In genomic region chr15:64807751-64808222, GRCh38 we compare ENCODE assay signal across 25 cellular contexts. TPM values are rescaled to one million over a fixed set of nuclear protein-coding genes. Genes with fewer than 3 reads are reported as not detected.
DNase-seq lines count a peak whose midpoint lies in the region; ATAC-seq, FAIRE-seq and TF ChIP-seq lines count a peak whose summit lies in the region.
"Had no signal": no experiment of that assay in that cellular context is flagged by ENCODE, and none has a peak within 500 bp of the region (broad histone marks: within the 10 kb centered on the region; RNA-seq: fewer than 3 reads in every experiment).

No MANE protein-coding gene starts in this region.

- no peaks in the 10 kb centered on the region for H3K79me1 ChIP-seq in H1 (ENCODE audit: low read depth, low read length)

- peak overlapping the region; percentile 82 for H3K4ac ChIP-seq in H1 (replicated peaks; ENCODE audit: insufficient read length, low read depth, low read length)

- H3K4me3 ChIP-seq in GM23338, result peak overlapping the region; percentile 46
- H3K4me3 ChIP-seq in H1 (ENCODE audit: extremely low read depth in 1 of 4, insufficient read depth in 2 of 4, low read depth in 3 of 4, low read length in 4 of 4), result peak overlapping the region; percentile 4 to 53 (median 22); a peak in 6 of 8 replicates
- peak overlapping the region; percentile 57; the same call in 1 of the 2 replicates for H3K4me3 ChIP-seq in iPS-20b (ENCODE audit: low read length)
- peak overlapping the region; percentile 18 for H3K4me3 ChIP-seq in rectal smooth muscle tissue (ENCODE audit: low read length)
- no peak overlapping the region for H3K4me3 ChIP-seq in A673 (ENCODE audit: low read depth, low read length, poor library complexity, severe bottlenecking)
- no peak overlapping the region for H3K4me3 ChIP-seq in right lobe of liver
- H3K4me3 ChIP-seq: smooth muscle cell had no signal

- H3K36me3 ChIP-seq in GM23338 (ENCODE audit: insufficient read depth) (no peaks in the 10 kb centered on the region), H1 (ENCODE audit: control insufficient read depth in 2 of 4, insufficient read depth in 4 of 4, low read length in 3 of 4) (no peaks in the 10 kb centered on the region), iPS-20b (ENCODE audit: insufficient read depth, low read depth, low read length) (no peaks in the 10 kb centered on the region), rectal smooth muscle tissue (ENCODE audit: control insufficient read depth, insufficient read depth, low read length) (no peaks in the 10 kb centered on the region), A673 (ENCODE audit: insufficient read depth, low read length, poor library complexity, severe bottlenecking) (no peaks in the 10 kb centered on the region), right lobe of liver (no peaks in the 10 kb centered on the region)

- H3K4me1 ChIP-seq in GM23338 (ENCODE audit: insufficient read depth) (peaks cover 41% of the 10 kb centered on the region), H1 (replicated peaks in 1 of 4; ENCODE audit: control insufficient read depth in 3 of 4, insufficient read depth in 4 of 4, low read length in 3 of 4) (peaks cover 20 to 56% (median 41%) of the 10 kb centered on the region in 4 experiments), iPS-20b (ENCODE audit: insufficient read depth, low read length) (peaks cover 52% of the 10 kb centered on the region), rectal smooth muscle tissue (ENCODE audit: control insufficient read depth, insufficient read depth, low read length) (peaks cover 25% of the 10 kb centered on the region), A673 (ENCODE audit: insufficient read depth, low read length, poor library complexity, severe bottlenecking) (no peaks in the 10 kb centered on the region), right lobe of liver (no peaks in the 10 kb centered on the region)

- H2BK120ac ChIP-seq in H1 (replicated peaks; ENCODE audit: low read depth, low read length), result peak overlapping the region; percentile 96

- peak overlapping the region in 3 of 4 experiments; percentile 69 to 74 (median 70); a peak in 5 of 7 replicates for H3K9ac ChIP-seq in H1 (replicated peaks in 1 of 4; ENCODE audit: extremely low read depth in 1 of 4, low read depth in 3 of 4, low read length in 3 of 4)
- H3K9ac ChIP-seq in iPS-20b (ENCODE audit: low read depth, low read length), result peak overlapping the region; percentile 84
- no peak overlapping the region for H3K9ac ChIP-seq in rectal smooth muscle tissue (ENCODE audit: low read length)

- H3K9me3 ChIP-seq in H1 (ENCODE audit: insufficient read depth in 2 of 2, low read depth in 1 of 2, low read length in 1 of 2), result no peaks in the 10 kb centered on the region
- no peaks in the 10 kb centered on the region for H3K9me3 ChIP-seq in iPS-20b (ENCODE audit: insufficient read depth, low read depth, low read length)
- H3K9me3 ChIP-seq in A673 (ENCODE audit: low read depth, low read length, poor library complexity, severe bottlenecking), result no peaks in the 10 kb centered on the region
- H3K9me3 ChIP-seq in right lobe of liver, result no peaks in the 10 kb centered on the region

- H3F3A ChIP-seq in GM23338 (replicated peaks; ENCODE audit: low read depth), result peaks cover 20% of the 10 kb centered on the region

- ATAC-seq in GM23338 (peak; percentile 60), right lobe of liver (no peak)
- ATAC-seq: activated T-helper 17 cell treated with anti-CD3 and anti-CD28 coated beads, Interleukin-2, amount 50 U/mL, for 72 hours had no signal

- H3K4me2 ChIP-seq in GM23338 (peak overlapping the region; percentile 71), H1 (ENCODE audit: insufficient read depth in 1 of 2, low read depth in 2 of 2, low read length in 2 of 2) (peak overlapping the region; percentile 70 to 83)
- H3K4me2 ChIP-seq: smooth muscle cell had no signal

- intact Hi-C loops in A673 (cut with micrococcal nuclease; ENCODE audit: unreplicated experiment), result no loop called here
- intact Hi-C loops in right lobe of liver (cut with DNase I), result no loop called here
- intact Hi-C loops in posterior vena cava (cut with DNase I), result loop anchor here (2.0 to 5.0 kb wide), 3 partner anchors 75 to 120 kb away; no protein-coding TSS in a partner anchor

- peak overlapping the region; percentile 99 for H3K18ac ChIP-seq in H1 (ENCODE audit: extremely low read depth, low read length)

- peak in 1 of 2 experiments; percentile 88; a peak in 2 of 3 replicates for TF ChIP-seq POLR2A in H1 (IDR thresholded peaks at IDR 0.05; ENCODE audit: control extremely low read depth in 1 of 2, low read depth in 2 of 2, low read length in 2 of 2)
- TF ChIP-seq POLR2A in right lobe of liver (IDR thresholded peaks at IDR 0.05), result no peak

- 0 out of 2 replicates have a peak overlapping the region, but pooled peaks have one; percentile 63 for H2BK20ac ChIP-seq in H1 (ENCODE audit: low read length)

- CTCF ChIA-PET in H1 (lab: Charles Lee; ENCODE audit: partially characterized antibody), result interaction anchor here (0.7 to 25.0 kb wide), 12 partner anchors 9 to 201 kb away, joined by 3 to 883 read pairs (median 10); no protein-coding TSS in a partner anchor
- CTCF ChIA-PET in A673 (lab: Charles Lee), result no interaction called here

- BruUV-seq in A673 (replicated peaks; lab: Mats Ljungman, UMichigan), result no TSS peak

- H3K27ac ChIP-seq in GM23338 (ENCODE audit: low read depth) (peak overlapping the region; percentile 100), H1 (ENCODE audit: low read depth, low read length) (peak overlapping the region; percentile 95), iPS-20b (ENCODE audit: low read length) (peak overlapping the region; percentile 97), rectal smooth muscle tissue (ENCODE audit: low read depth, low read length) (peak overlapping the region; percentile 94), A673 (ENCODE audit: low read depth, low read length, poor library complexity, severe bottlenecking) (no peak overlapping the region), right lobe of liver (no peak overlapping the region)

- H3K23ac ChIP-seq in H1 (ENCODE audit: insufficient read length), result no peak overlapping the region

- peak overlapping the region; percentile 98 for H3K56ac ChIP-seq in H1 (replicated peaks; ENCODE audit: insufficient read length, low read depth, low read length)

- H2AFZ ChIP-seq in GM23338 (no peak overlapping the region), H1 (ENCODE audit: low read length) (no peak overlapping the region)

- TF ChIP-seq CTCF in GM23338 (conservative IDR thresholded peaks at IDR 0.05; ENCODE audit: low read depth in 2 of 2), result no peak
- TF ChIP-seq CTCF in H1 (IDR thresholded peaks at IDR 0.05; ENCODE audit: control extremely low read depth in 1 of 3, insufficient read depth in 1 of 3, low read depth in 1 of 3, low read length in 3 of 3), result no peak
- no peak for TF ChIP-seq CTCF in A673 (conservative IDR thresholded peaks at IDR 0.05; ENCODE audit: low read depth, low read length)
- no peak for TF ChIP-seq CTCF in right lobe of liver (IDR thresholded peaks at IDR 0.05)

- H3K9me2 ChIP-seq in GM23338 (ENCODE audit: insufficient read depth), result no peaks in the 10 kb centered on the region

- POLR2A ChIA-PET in H1 (lab: Charles Lee; ENCODE audit: partially characterized antibody) (interaction anchor here (1.1 to 24.9 kb wide), 18 partner anchors 9 to 123 kb away, joined by 3 to 748 read pairs (median 20); partner anchors contain the start of genes PIF1, PLEKHO2 and RBPMS2), A673 (lab: Charles Lee; ENCODE audit: low non-redundant PET) (no interaction called here)

- H3K27ac Mint-ChIP-seq in GM23338, result peak overlapping the region; percentile 97
- H3K27ac Mint-ChIP-seq: activated naive CD8-positive, alpha-beta T cell; activated T-helper 17 cell treated with anti-CD3 and anti-CD28 coated beads, Interleukin-2, amount 50 U/mL, for 72 hours; natural killer cell treated with Interleukin-12 subunit alpha and Interleukin-12 subunit beta and Interleukin-15 and Interleukin-18, amount 100 ng/mL, for 72 hours; progenitor cell of endocrine pancreas; stimulated activated naive CD8-positive, alpha-beta T cell treated with anti-CD3 and anti-CD28 coated beads, Interleukin-15, Interleukin-2, amounts not matched to agents 100 ng/mL and 50 ng/mL, for 24 hours had no signal

- 4% methylated on average over 6 of the region's 6 CpGs; no CpG with 5 or more reads in 1 of the 2 experiments for WGBS in H1 (ENCODE audit: extremely low coverage in 1 of 2, insufficient coverage in 1 of 2, insufficient read length in 1 of 2, insufficient replicate concordance in 2 of 2, low coverage in 1 of 2, low lambda C conversion rate in 2 of 2, missing lambda C conversion rate in 1 of 2), 2 experiments
- WGBS in right lobe of liver (ENCODE audit: insufficient coverage, low coverage, low lambda C conversion rate, missing lambda C conversion rate), result no CpG with 5 or more reads among the region's 6 CpGs

- H4K91ac ChIP-seq in H1 (replicated peaks; ENCODE audit: insufficient read length, low read length), result peak overlapping the region; percentile 100

- H3K23me2 ChIP-seq in H1 (ENCODE audit: low read depth, low read length), result peaks cover 8% of the 10 kb centered on the region

- peaks cover 63% of the 10 kb centered on the region for H3K4me1 Mint-ChIP-seq in GM23338
- H3K4me1 Mint-ChIP-seq: activated T-helper 17 cell treated with anti-CD3 and anti-CD28 coated beads, Interleukin-2, amount 50 U/mL, for 72 hours had no signal

- no peak for FAIRE-seq in H1 (lab: Jason Lieb, UNC)
- FAIRE-seq: G401.6 had no signal

- H4K20me1 ChIP-seq in GM23338 (replicated peaks; ENCODE audit: insufficient read depth) (no peaks in the 10 kb centered on the region), H1 (replicated peaks in 1 of 2; ENCODE audit: control insufficient read depth in 1 of 2, insufficient read depth in 2 of 2, low read length in 2 of 2) (no peaks in the 10 kb centered on the region)

- peak overlapping the region; percentile 98 for H2AK5ac ChIP-seq in H1 (ENCODE audit: low read depth, low read length)

- H3K4me3 Mint-ChIP-seq in GM23338, result peak overlapping the region; percentile 70
- H3K4me3 Mint-ChIP-seq: activated naive CD8-positive, alpha-beta T cell; activated T-helper 17 cell treated with anti-CD3 and anti-CD28 coated beads, Interleukin-2, amount 50 U/mL, for 72 hours; CD14-positive monocyte; natural killer cell treated with Interleukin-12 subunit alpha and Interleukin-12 subunit beta and Interleukin-15 and Interleukin-18, amount 100 ng/mL, for 72 hours; stimulated activated naive CD8-positive, alpha-beta T cell treated with anti-CD3 and anti-CD28 coated beads, Interleukin-15, Interleukin-2, amounts not matched to agents 100 ng/mL and 50 ng/mL, for 24 hours had no signal

- peak overlapping the region; percentile 90; the same call in 1 of the 2 replicates for H4K8ac ChIP-seq in H1 (ENCODE audit: extremely low read depth, insufficient read depth, low read length)

- no peaks in the 10 kb centered on the region for H3K36me3 Mint-ChIP-seq in GM23338 (ENCODE audit: low read depth)
- H3K36me3 Mint-ChIP-seq: activated naive CD8-positive, alpha-beta T cell; CD14-positive monocyte; natural killer cell treated with Interleukin-12 subunit alpha and Interleukin-12 subunit beta and Interleukin-15 and Interleukin-18, amount 100 ng/mL, for 72 hours had no signal

- H3K79me2 ChIP-seq in GM23338 (replicated peaks; ENCODE audit: insufficient read depth), result no peaks in the 10 kb centered on the region
- no peaks in the 10 kb centered on the region; a peak in 1 of 4 replicates for H3K79me2 ChIP-seq in H1 (ENCODE audit: control insufficient read depth in 1 of 2, insufficient read depth in 2 of 2, low read length in 2 of 2)

- no peak overlapping the region for H2BK15ac ChIP-seq in H1 (ENCODE audit: low read length)

- no peak for TF ChIP-seq RAD21 in H1 (IDR thresholded peaks at IDR 0.05 in 1 of 2, conservative IDR thresholded peaks at IDR 0.05 in 1 of 2; ENCODE audit: low read depth in 2 of 2, low read length in 2 of 2)

- peak overlapping the region; percentile 97 for H4K5ac ChIP-seq in H1 (ENCODE audit: insufficient read length, low read depth, low read length)

- peaks cover 35% of the 10 kb centered on the region for H3K27me3 Mint-ChIP-seq in GM23338 (ENCODE audit: insufficient read depth, low read depth, poor library complexity)
- H3K27me3 Mint-ChIP-seq: activated naive CD8-positive, alpha-beta T cell; activated T-helper 17 cell treated with anti-CD3 and anti-CD28 coated beads, Interleukin-2, amount 50 U/mL, for 72 hours; natural killer cell treated with Interleukin-12 subunit alpha and Interleukin-12 subunit beta and Interleukin-15 and Interleukin-18, amount 100 ng/mL, for 72 hours had no signal

- H3K27me3 ChIP-seq in GM23338 (ENCODE audit: insufficient read depth), result no peaks in the 10 kb centered on the region
- no peaks in the 10 kb centered on the region for H3K27me3 ChIP-seq in H1 (replicated peaks in 1 of 4; ENCODE audit: control insufficient read depth in 3 of 4, extremely low read depth in 1 of 4, insufficient read depth in 3 of 4, low read length in 3 of 4)
- no peaks in the 10 kb centered on the region for H3K27me3 ChIP-seq in iPS-20b (ENCODE audit: insufficient read depth, low read length)
- no peaks in the 10 kb centered on the region for H3K27me3 ChIP-seq in rectal smooth muscle tissue (ENCODE audit: control insufficient read depth, insufficient read depth, low read length)
- H3K27me3 ChIP-seq in A673 (replicated peaks; ENCODE audit: insufficient read depth, low read depth, low read length, poor library complexity), result no peaks in the 10 kb centered on the region
- no peaks in the 10 kb centered on the region for H3K27me3 ChIP-seq in right lobe of liver

- H2BK5ac ChIP-seq in H1 (ENCODE audit: low read depth, low read length), result peak overlapping the region; percentile 94

- no peaks in the 10 kb centered on the region for H3K9me3 Mint-ChIP-seq in GM23338
- H3K9me3 Mint-ChIP-seq: activated T-helper 17 cell treated with anti-CD3 and anti-CD28 coated beads, Interleukin-2, amount 50 U/mL, for 72 hours; CD14-positive monocyte; natural killer cell treated with Interleukin-12 subunit alpha and Interleukin-12 subunit beta and Interleukin-15 and Interleukin-18, amount 100 ng/mL, for 72 hours; stimulated activated naive CD8-positive, alpha-beta T cell treated with anti-CD3 and anti-CD28 coated beads, Interleukin-15, Interleukin-2, amounts not matched to agents 100 ng/mL and 50 ng/mL, for 24 hours had no signal

- peak; percentile 100 for DNase-seq in GM23338 (ENCODE audit: low spot score)
- peak; percentile 95 to 96 for DNase-seq in H1 (ENCODE audit: low read depth in 1 of 2, low spot score in 2 of 2)
- DNase-seq in A673 (ENCODE audit: low spot score), result no peak
- no peak for DNase-seq in right lobe of liver
- DNase-seq in glomerular visceral epithelial cell (ENCODE audit: extremely low spot score), result no peak
- DNase-seq in posterior vena cava (ENCODE audit: low spot score), result no peak
- DNase-seq: activated CD4-positive, alpha-beta T cell treated with anti-CD3 and anti-CD28 coated beads for 48 hours; DMS 273 treated with DMSO at 0.1 percent for 48 hours; effector memory CD4-positive, alpha-beta T cell; kidney glomerular epithelial cell; NCI-H187; NCI-H774; SHP77 treated with DMSO at 0.1 percent for 48 hours; stimulated activated CD4-positive, alpha-beta T cell treated with anti-CD3 and anti-CD28 coated beads, Interleukin-4, amount 100 ng/mL, for 24 hours had no signal

- peak overlapping the region; percentile 96; the same call in 1 of the 2 replicates for H2BK12ac ChIP-seq in H1 (ENCODE audit: low read depth, low read length)

- TF ChIP-seq EP300 in H1 (IDR thresholded peaks at IDR 0.05; ENCODE audit: borderline replicate concordance in 1 of 2, low read depth in 2 of 2, low read length in 2 of 2), result no peak

- no peak overlapping the region for H3K14ac ChIP-seq in H1 (ENCODE audit: insufficient read length)

RNA-seq across cellular contexts. Expression of gene PIF1, which starts 17.7 kb away (rescaled TPM):
- 193 and 200 TPM in 2 replicates for total RNA-seq in GM23338 (2014; rRNA removed; shearing (Covaris generic))
- polyA plus RNA-seq in GM23338 (2016; fragmentation: Nextera tagmentation; extraction: Ambion mirVana), result 106 and 116 TPM in 2 replicates
- total RNA-seq in H1 (2021; fragmentation: NEBNext Ultra II Directional; extraction: Animal tissue kit (Norgen Biotek cat#: 25700)), result 136 and 138 TPM in 2 replicates
- 73.3 and 109 TPM in 2 replicates for polyA plus RNA-seq in H1 (2011; rRNA removed)
- polyA plus RNA-seq in H1 (2011; cell fraction: cytosol; rRNA removed), result 187 TPM
- 354 TPM for polyA plus RNA-seq in H1 (2011; cell fraction: nucleus; rRNA removed)
- 86.6 to 119 TPM (median 110 TPM) in 4 replicates for polyA plus RNA-seq in H1 (2012, experiment 1 of 2)
- polyA plus RNA-seq in H1 (2012, experiment 2 of 2), result 48.2 TPM
- 97.6 TPM for polyA plus RNA-seq in H1 (2013, experiment 1 of 2)
- polyA plus RNA-seq in H1 (2013, experiment 2 of 2), result 85.4 TPM
- 36.6 and 38.3 TPM in 2 replicates for polyA minus RNA-seq in H1 (2011; rRNA and poly(A)+ RNA removed)
- 57.2 TPM for polyA minus RNA-seq in H1 (2011; cell fraction: cytosol; rRNA and poly(A)+ RNA removed)
- polyA minus RNA-seq in H1 (2011; cell fraction: nucleus; rRNA and poly(A)+ RNA removed), result 83.5 TPM
- 60.4 and 65.7 TPM in 2 replicates for total RNA-seq in A673 (2021)
- under 1 TPM; 0.11 to 1.00 (median 0.36) TPM for total RNA-seq in right lobe of liver
- 1 to 10 TPM in 1 of 2 donors, under 1 TPM in 1; 0.95 to 1.9 TPM for total RNA-seq in posterior vena cava

RNA-seq across cellular contexts. Expression of gene RBPMS2, which starts 32.4 kb away (rescaled TPM):
- 36.9 and 53.3 TPM in 2 replicates for total RNA-seq in GM23338 (2014; rRNA removed; shearing (Covaris generic))
- polyA plus RNA-seq in GM23338 (2016; fragmentation: Nextera tagmentation; extraction: Ambion mirVana), result 171 and 179 TPM in 2 replicates
- 238 and 243 TPM in 2 replicates for total RNA-seq in H1 (2021; fragmentation: NEBNext Ultra II Directional; extraction: Animal tissue kit (Norgen Biotek cat#: 25700))
- 55.8 and 104 TPM in 2 replicates for polyA plus RNA-seq in H1 (2011; rRNA removed)
- polyA plus RNA-seq in H1 (2011; cell fraction: cytosol; rRNA removed), result 31.2 TPM
- 88.9 TPM for polyA plus RNA-seq in H1 (2011; cell fraction: nucleus; rRNA removed)
- 145 to 173 TPM (median 167 TPM) in 4 replicates for polyA plus RNA-seq in H1 (2012, experiment 1 of 2)
- 212 TPM for polyA plus RNA-seq in H1 (2012, experiment 2 of 2)
- polyA plus RNA-seq in H1 (2013, experiment 1 of 2), result 218 TPM
- 220 TPM for polyA plus RNA-seq in H1 (2013, experiment 2 of 2)
- polyA minus RNA-seq in H1 (2011; rRNA and poly(A)+ RNA removed), result 28.4 and 38.8 TPM in 2 replicates
- 90.8 TPM for polyA minus RNA-seq in H1 (2011; cell fraction: cytosol; rRNA and poly(A)+ RNA removed)
- polyA minus RNA-seq in H1 (2011; cell fraction: nucleus; rRNA and poly(A)+ RNA removed), result 44.7 TPM
- 2.9 and 4.9 TPM in 2 replicates for total RNA-seq in A673 (2021)
- 10 to 100 TPM in 1 of 6 experiments, 1 to 10 TPM in 5; 2.5 to 13.6 (median 6.1) TPM for total RNA-seq in right lobe of liver
- total RNA-seq in posterior vena cava, result 1 to 10 TPM; 5.3 to 9.4 TPM
- total RNA-seq: activated T-helper 17 cell treated with anti-CD3 and anti-CD28 coated beads, Interleukin-2, amount 50 U/mL, for 72 hours; fibroblast of lung had no signal
- polyA plus RNA-seq: CD14-positive monocyte had no signal

RNA-seq across cellular contexts. Expression of gene PLEKHO2, which starts 33.9 kb away (rescaled TPM):
- 27.8 and 29.4 TPM in 2 replicates for total RNA-seq in GM23338 (2014; rRNA removed; shearing (Covaris generic))
- polyA plus RNA-seq in GM23338 (2016; fragmentation: Nextera tagmentation; extraction: Ambion mirVana) (9.0 TPM in 2 replicates), H1 (2011; rRNA removed) (16.9 and 19.7 TPM in 2 replicates)
- total RNA-seq in H1 (2021; fragmentation: NEBNext Ultra II Directional; extraction: Animal tissue kit (Norgen Biotek cat#: 25700)), result 20.1 and 20.3 TPM in 2 replicates
- polyA plus RNA-seq in H1 (2011; cell fraction: cytosol; rRNA removed), result 16.6 TPM
- polyA plus RNA-seq in H1 (2011; cell fraction: nucleus; rRNA removed), result 31.1 TPM
- 18.9 to 22.4 TPM (median 21.2 TPM) in 4 replicates for polyA plus RNA-seq in H1 (2012, experiment 1 of 2)
- polyA plus RNA-seq in H1 (2012, experiment 2 of 2), result 20.6 TPM
- polyA plus RNA-seq in H1 (2013, experiment 1 of 2), result 12.5 TPM
- 12.7 TPM for polyA plus RNA-seq in H1 (2013, experiment 2 of 2)
- polyA minus RNA-seq in H1 (2011; rRNA and poly(A)+ RNA removed), result 13.3 and 19.6 TPM in 2 replicates
- 14.6 TPM for polyA minus RNA-seq in H1 (2011; cell fraction: cytosol; rRNA and poly(A)+ RNA removed)
- polyA minus RNA-seq in H1 (2011; cell fraction: nucleus; rRNA and poly(A)+ RNA removed), result 11.1 TPM
- total RNA-seq in A673 (2021) (7.7 and 8.9 TPM in 2 replicates), right lobe of liver (10 to 100 TPM in 1 of 6 experiments, 1 to 10 TPM in 5; 3.9 to 11.8 (median 5.2) TPM), posterior vena cava (10 to 100 TPM; 40.9 to 50.1 TPM)

Comparison
In these comparisons a context has a peak if more than half of its experiments do, and no peak if none do; other contexts are left out.
1. DNase-seq: peak in GM23338 (single experiment) and H1 (2 of 2); none in A673 (single experiment), right lobe of liver (0 of 3), glomerular visceral epithelial cell (single experiment) and posterior vena cava (single experiment).
2. H3K27ac ChIP-seq: peak in GM23338 (single experiment), H1 (single experiment), iPS-20b (single experiment) and rectal smooth muscle tissue (single experiment); none in A673 (single experiment) and right lobe of liver (0 of 3).
3. H3K4me3 ChIP-seq: peak in GM23338 (single experiment), H1 (4 of 4), iPS-20b (single experiment) and rectal smooth muscle tissue (single experiment); none in A673 (single experiment) and right lobe of liver (0 of 3).
4. RNA of gene PIF1, which starts 17.7 kb away (total RNA-seq): 193 to 200 TPM in GM23338, 136 to 138 TPM in H1 and 60.4 to 65.7 TPM in A673; 0.95 to 1.9 TPM in posterior vena cava and 0.11 to 1.00 TPM in right lobe of liver; every median in the first group is over 10 times any median in the second.
5. intact Hi-C loops: an anchor here in posterior vena cava (2.0 to 5.0 kb wide); none called in A673 and right lobe of liver.